In the genomic region with DNA sequence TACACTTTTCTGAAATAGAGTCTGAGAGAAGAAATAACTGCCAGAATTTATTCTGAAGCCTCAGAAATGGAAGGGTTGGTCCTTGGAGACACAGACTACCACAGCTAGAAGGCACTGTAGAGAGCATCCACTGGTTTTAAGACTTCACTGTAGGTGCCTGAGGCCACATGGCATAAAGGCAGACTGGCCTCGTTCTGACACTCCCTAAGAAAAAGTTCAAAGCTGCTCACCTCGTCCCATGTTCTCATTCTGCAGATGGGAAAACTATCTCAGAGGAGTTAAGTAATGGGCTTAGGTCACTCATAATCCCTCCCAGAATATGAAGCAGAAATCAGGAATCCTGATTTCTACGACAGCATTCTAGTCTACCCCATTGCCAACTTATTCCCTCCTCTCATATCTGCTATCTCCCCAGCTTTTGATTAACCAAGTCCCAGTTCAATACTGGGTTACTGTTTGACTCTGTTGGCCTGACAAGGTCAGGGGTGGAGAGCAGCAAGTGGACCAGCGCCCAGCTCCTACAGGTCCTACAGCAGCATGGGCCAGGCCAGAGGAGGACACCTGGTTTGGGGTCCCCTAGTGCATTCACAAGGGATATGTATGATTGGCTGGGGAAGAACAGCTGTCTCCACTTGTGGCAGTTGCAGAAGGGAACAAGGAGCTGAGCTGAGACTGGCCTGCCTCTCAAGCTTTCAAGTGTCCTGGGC, we compare ENCODE assay signal across 2 cellular contexts.
TF ChIP-seq lines count a peak whose summit lies in the region.

No MANE protein-coding gene starts in this region.

TF ChIP-seq in IMR-90, 13 proteins besides CTCF, POLR2A, EP300 and RAD21:
- TF ChIP-seq BHLHE40 (IDR thresholded peaks at IDR 0.05; ENCODE audit: low read depth, low read length) = no peak
- no peak for TF ChIP-seq NFE2L2 (IDR thresholded peaks at IDR 0.05; ENCODE audit: low read depth, low read length)
- no peak for TF ChIP-seq RFX5 (IDR thresholded peaks at IDR 0.05; ENCODE audit: low read depth, low read length)
- TF ChIP-seq MXI1 (IDR thresholded peaks at IDR 0.05; ENCODE audit: borderline replicate concordance, low read depth, low read length) = no peak
- no peak for TF ChIP-seq SMC3 (IDR thresholded peaks at IDR 0.05; ENCODE audit: low read depth, low read length)
- no peak for TF ChIP-seq MAFK (IDR thresholded peaks at IDR 0.05; ENCODE audit: low read depth, low read length)
- TF ChIP-seq CHD1 (IDR thresholded peaks at IDR 0.05; ENCODE audit: low read depth, low read length) = no peak
- TF ChIP-seq, protein P1, sequence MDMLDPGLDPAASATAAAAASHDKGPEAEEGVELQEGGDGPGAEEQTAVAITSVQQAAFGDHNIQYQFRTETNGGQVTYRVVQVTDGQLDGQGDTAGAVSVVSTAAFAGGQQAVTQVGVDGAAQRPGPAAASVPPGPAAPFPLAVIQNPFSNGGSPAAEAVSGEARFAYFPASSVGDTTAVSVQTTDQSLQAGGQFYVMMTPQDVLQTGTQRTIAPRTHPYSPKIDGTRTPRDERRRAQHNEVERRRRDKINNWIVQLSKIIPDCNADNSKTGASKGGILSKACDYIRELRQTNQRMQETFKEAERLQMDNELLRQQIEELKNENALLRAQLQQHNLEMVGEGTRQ (IDR thresholded peaks at IDR 0.05; ENCODE audit: low read depth, low read length) = no peak
- no peak for TF ChIP-seq CEBPB (IDR thresholded peaks at IDR 0.05; ENCODE audit: low read depth, low read length)
TF ChIP-seq in IMR-90: peak in this region for 0.

TF ChIP-seq in K562, 482 proteins besides CTCF, POLR2A, EP300 and RAD21:
- TF ChIP-seq PCBP2 (IDR thresholded peaks at IDR 0.05; ENCODE audit: low read depth, low read length, poor library complexity, severe bottlenecking) (no peak), ZNF76 (CRISPR knock-in tag; IDR thresholded peaks at IDR 0.05; ENCODE audit: borderline replicate concordance) (no peak)
- TF ChIP-seq, protein P2, sequence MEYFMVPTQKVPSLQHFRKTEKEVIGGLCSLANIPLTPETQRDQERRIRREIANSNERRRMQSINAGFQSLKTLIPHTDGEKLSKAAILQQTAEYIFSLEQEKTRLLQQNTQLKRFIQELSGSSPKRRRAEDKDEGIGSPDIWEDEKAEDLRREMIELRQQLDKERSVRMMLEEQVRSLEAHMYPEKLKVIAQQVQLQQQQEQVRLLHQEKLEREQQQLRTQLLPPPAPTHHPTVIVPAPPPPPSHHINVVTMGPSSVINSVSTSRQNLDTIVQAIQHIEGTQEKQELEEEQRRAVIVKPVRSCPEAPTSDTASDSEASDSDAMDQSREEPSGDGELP (CRISPR knock-in tag; IDR thresholded peaks at IDR 0.05; ENCODE audit: borderline replicate concordance) = peak; percentile 23; the same call in 1 of the 2 replicates
